In the genomic region with DNA sequence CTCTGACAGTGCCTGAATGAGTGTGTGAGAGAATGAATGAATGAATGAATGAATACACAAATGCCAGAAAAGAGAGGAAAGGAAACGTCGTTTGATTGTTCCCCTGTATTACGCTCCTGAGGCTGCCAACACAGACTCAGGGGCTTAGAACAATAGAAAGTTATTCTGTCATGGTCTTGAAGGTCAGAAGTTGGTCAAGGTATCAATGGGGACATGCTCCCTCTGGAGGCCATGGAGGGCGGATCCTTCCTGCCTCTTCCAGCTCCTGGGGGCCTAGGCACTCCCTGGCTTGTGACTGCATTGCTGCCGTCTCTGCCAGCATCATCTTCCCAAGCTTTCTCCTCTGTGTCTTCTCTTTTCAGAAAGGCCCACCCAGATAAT, we compare ENCODE assay signal across 11 cellular contexts. TPM values are rescaled to one million over a fixed set of nuclear protein-coding genes. Genes with fewer than 3 reads are reported as not detected.
DNase-seq lines count a peak whose midpoint lies in the region; ATAC-seq, FAIRE-seq and TF ChIP-seq lines count a peak whose summit lies in the region.
"Had no signal": no experiment of that assay in that cellular context is flagged by ENCODE, and none has a peak within 500 bp of the region (broad histone marks: within the 10 kb centered on the region; RNA-seq: fewer than 3 reads in every experiment).

No MANE protein-coding gene starts in this region.

- H3K9ac ChIP-seq in astrocyte (ENCODE audit: low read length) = no peak overlapping the region

- no peak for ATAC-seq in lower lobe of right lung

- H3K4me2 ChIP-seq in astrocyte (ENCODE audit: low read length) = no peak overlapping the region

- DNase-seq in DMS114 treated with DMSO at 0.1 percent for 48 hours (lab: John Stamatoyannopoulos, UW; ENCODE audit: unreplicated experiment) (peak; percentile 8), HuH-7 (ENCODE audit: low spot score) (peak; percentile 80), astrocyte (ENCODE audit: low read depth) (no peak), lower lobe of right lung (peak; percentile 21), glutamatergic neuron (no peak), GM10266 (ENCODE audit: extremely low spot score) (no peak), cerebellum (ENCODE audit: low spot score) (no peak)
- no peak for DNase-seq in activated CD8-positive, alpha-beta memory T cell treated with anti-CD3 and anti-CD28 coated beads for 24 hours
- DNase-seq: effector CD8-positive, alpha-beta T cell had no signal

- H3K27me3 ChIP-seq in astrocyte (ENCODE audit: insufficient read depth, low read length) (peaks cover 33% of the 10 kb centered on the region), lower lobe of right lung (ENCODE audit: low read depth) (peaks cover 15% of the 10 kb centered on the region)

- intact Hi-C loops in lower lobe of right lung (cut with DNase I) = no loop called here

- peaks cover 6% of the 10 kb centered on the region for H4K20me1 ChIP-seq in astrocyte (ENCODE audit: insufficient read depth, low read length)

- H3K4me1 ChIP-seq in astrocyte (ENCODE audit: insufficient read depth, low read length) (no peaks in the 10 kb centered on the region), lower lobe of right lung (no peaks in the 10 kb centered on the region)

- H3K36me3 Mint-ChIP-seq in astrocyte (ENCODE audit: low read depth, unreplicated experiment) (peaks cover 5% of the 10 kb centered on the region), glutamatergic neuron (ENCODE audit: unreplicated experiment) (no peaks in the 10 kb centered on the region)

- no peak for FAIRE-seq in astrocyte (lab: Jason Lieb, UNC)

- H3K9me3 Mint-ChIP-seq in astrocyte (ENCODE audit: unreplicated experiment) (no peaks in the 10 kb centered on the region), glutamatergic neuron (ENCODE audit: unreplicated experiment) (peaks cover 10% of the 10 kb centered on the region)

- H2AFZ ChIP-seq in astrocyte (ENCODE audit: low read depth, low read length) = no peak overlapping the region

- H3K27ac ChIP-seq in astrocyte (ENCODE audit: low read depth, low read length) = no peak overlapping the region
- no peak overlapping the region for H3K27ac ChIP-seq in lower lobe of right lung
- H3K27ac ChIP-seq: skin epidermis had no signal

- peaks cover 24% of the 10 kb centered on the region for H3K27me3 Mint-ChIP-seq in astrocyte (ENCODE audit: low read depth, unreplicated experiment)
- H3K27me3 Mint-ChIP-seq in glutamatergic neuron (ENCODE audit: unreplicated experiment) = peaks cover 9% of the 10 kb centered on the region

- TF ChIP-seq CTCF in astrocyte (IDR thresholded peaks at IDR 0.05; ENCODE audit: insufficient read depth, low read depth, low read length) (no peak), lower lobe of right lung (IDR thresholded peaks at IDR 0.05) (no peak), glutamatergic neuron (IDR thresholded peaks at IDR 0.05; ENCODE audit: partially characterized antibody, unreplicated experiment) (no peak), GM10266 (IDR thresholded peaks at IDR 0.05; ENCODE audit: control insufficient read depth, insufficient read depth, low read depth, missing control alignments) (no peak)

- no peaks in the 10 kb centered on the region for H3K79me2 ChIP-seq in astrocyte (ENCODE audit: insufficient read depth, low read length)

- H3K4me3 ChIP-seq in astrocyte (ENCODE audit: insufficient read depth, low read depth, low read length) = no peak overlapping the region
- H3K4me3 ChIP-seq in lower lobe of right lung = no peak overlapping the region
- H3K4me3 ChIP-seq: skin epidermis had no signal

- H3K4me3 Mint-ChIP-seq in astrocyte (ENCODE audit: unreplicated experiment) (no peak overlapping the region), glutamatergic neuron (ENCODE audit: unreplicated experiment) (no peak overlapping the region)

- no peaks in the 10 kb centered on the region for H3K9me3 ChIP-seq in astrocyte (ENCODE audit: insufficient read depth, low read depth, low read length)
- H3K9me3 ChIP-seq in lower lobe of right lung = no peaks in the 10 kb centered on the region

- H3K27ac Mint-ChIP-seq in astrocyte (ENCODE audit: unreplicated experiment) (peak overlapping the region; percentile 63), glutamatergic neuron (ENCODE audit: unreplicated experiment) (no peak overlapping the region)

- H3K4me1 Mint-ChIP-seq in astrocyte (ENCODE audit: low read depth, unreplicated experiment) (peaks cover 2% of the 10 kb centered on the region), glutamatergic neuron (ENCODE audit: low read depth, unreplicated experiment) (peaks cover 19% of the 10 kb centered on the region)

- no peaks in the 10 kb centered on the region for H3K36me3 ChIP-seq in astrocyte (ENCODE audit: insufficient read depth, low read length)
- H3K36me3 ChIP-seq in lower lobe of right lung = peaks cover 13% of the 10 kb centered on the region

RNA-seq across cellular contexts. Expression of a gene that starts 1.5 kb away (rescaled TPM):
- total RNA-seq in astrocyte = not detected in 2 replicates
- not detected for total RNA-seq in lower lobe of right lung
- total RNA-seq in glutamatergic neuron (ENCODE audit: unreplicated experiment) = not detected
- total RNA-seq in cerebellum = 0.45 TPM
- total RNA-seq: T-helper 1 cell treated with Interleukin-12 subunit alpha and Interleukin-12 subunit beta and Interleukin-4 antibody, amounts not matched to agents 30 ng/mL and 1 ng/mL, for 36 hours had no signal

Comparison
In these comparisons a context has a peak if more than half of its experiments do, and no peak if none do; other contexts are left out.
1. DNase-seq: peak in DMS114 treated with DMSO at 0.1 percent for 48 hours (single experiment), HuH-7 (single experiment) and lower lobe of right lung (single experiment); none in astrocyte (single experiment), glutamatergic neuron (single experiment), GM10266 (single experiment), cerebellum (single experiment) and activated CD8-positive, alpha-beta memory T cell treated with anti-CD3 and anti-CD28 coated beads for 24 hours (single experiment).